ENCODE assay signal across 30 cellular contexts in the genomic region with DNA sequence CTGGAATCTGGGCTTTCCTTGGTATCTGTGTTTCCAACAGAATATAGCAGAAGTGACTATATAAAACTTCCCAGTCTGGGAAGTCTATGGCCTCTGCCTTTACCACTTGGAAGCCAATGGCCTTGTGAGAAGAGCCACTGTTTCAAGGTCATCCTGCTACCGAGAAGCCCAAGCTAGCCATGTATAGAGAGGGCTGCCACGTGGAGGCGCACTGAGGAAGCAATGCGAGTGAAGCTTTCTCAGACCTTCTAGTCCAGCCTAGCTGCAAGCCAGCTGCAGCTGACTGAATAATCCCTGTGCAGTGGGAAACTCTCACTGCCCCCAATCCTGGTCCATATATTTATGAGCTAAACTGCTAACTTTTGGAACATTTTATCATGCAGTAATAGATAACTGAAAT.
DNase-seq lines count a peak whose midpoint lies in the region; ATAC-seq, FAIRE-seq and TF ChIP-seq lines count a peak whose summit lies in the region.
"Had no signal": no experiment of that assay in that cellular context is flagged by ENCODE, and none has a peak within 500 bp of the region (broad histone marks: within the 10 kb centered on the region; RNA-seq: fewer than 3 reads in every experiment).

No MANE protein-coding gene starts in this region.

- peak; percentile 23; the same call in 1 of the 2 replicates for TF ChIP-seq RAD21 in GM12878 (IDR thresholded peaks at IDR 0.05; ENCODE audit: insufficient read depth, low read depth, low read length)

- H3K27me3 Mint-ChIP-seq in nephron progenitor cell (ENCODE audit: low read depth, poor library complexity): no peaks in the 10 kb centered on the region

- no TSS peak for BruUV-seq in GM12878 (replicated peaks; lab: Mats Ljungman, UMichigan)

- TF ChIP-seq EP300 in GM12878 (IDR thresholded peaks at IDR 0.05; ENCODE audit: borderline replicate concordance in 1 of 2, control insufficient read depth in 1 of 2, low read depth in 2 of 2, low read length in 2 of 2): no peak

- no peak overlapping the region for H3K4me2 ChIP-seq in GM12878 (ENCODE audit: control insufficient read depth, insufficient read depth)

- H3K4me3 Mint-ChIP-seq in nephron progenitor cell: no peak overlapping the region
- H3K4me3 Mint-ChIP-seq: memory B cell, neural crest cell had no signal

- no peak for FAIRE-seq in GM12878 (lab: Jason Lieb, UNC)
- FAIRE-seq: GM12891, small intestine had no signal

- no peaks in the 10 kb centered on the region for H4K20me1 ChIP-seq in GM12878 (ENCODE audit: control insufficient read depth, insufficient read depth)

- no peaks in the 10 kb centered on the region for H3K9me3 ChIP-seq in GM12878 (replicated peaks; ENCODE audit: control insufficient read depth, insufficient read depth, low read length)
- H3K9me3 ChIP-seq: Peyer's patch had no signal

- intact Hi-C loops in GM12878 (cut with micrococcal nuclease; ENCODE audit: unreplicated experiment): no loop called here

- no peak for ATAC-seq in GM12878
- ATAC-seq: activated naive CD4-positive, alpha-beta T cell treated with anti-CD3 and anti-CD28 coated beads, Interleukin-2, amount 50 U/mL, for 72 hours; HCT116; left lobe of liver had no signal

- H3K9me3 Mint-ChIP-seq in nephron progenitor cell: no peaks in the 10 kb centered on the region
- H3K9me3 Mint-ChIP-seq: activated naive CD4-positive, alpha-beta T cell treated with anti-CD3 and anti-CD28 coated beads, Interleukin-2, amount 50 U/mL, for 72 hours; neural crest cell had no signal

- in situ Hi-C loops in GM12878 (cut with MboI): no loop called here

- H3K36me3 Mint-ChIP-seq in nephron progenitor cell (ENCODE audit: low read depth): no peaks in the 10 kb centered on the region
- H3K36me3 Mint-ChIP-seq: activated naive CD4-positive, alpha-beta T cell treated with anti-CD3 and anti-CD28 coated beads, Interleukin-2, amount 50 U/mL, for 72 hours; memory B cell had no signal

- no peak overlapping the region for H3K27ac Mint-ChIP-seq in nephron progenitor cell
- H3K27ac Mint-ChIP-seq: activated naive CD4-positive, alpha-beta T cell treated with anti-CD3 and anti-CD28 coated beads, Interleukin-2, amount 50 U/mL, for 72 hours; memory B cell had no signal

- RAD21 ChIA-PET in GM12878 (lab: Charles Lee; ENCODE audit: unreplicated experiment): no interaction called here

- POLR2A ChIA-PET in GM12878 (lab: Charles Lee): no interaction called here

- H3K79me2 ChIP-seq in GM12878 (ENCODE audit: control insufficient read depth, insufficient read depth, low read length): no peaks in the 10 kb centered on the region
- H3K79me2 ChIP-seq: parathyroid adenoma had no signal

- peak; percentile 11 for DNase-seq in NCI-H748 (lab: John Stamatoyannopoulos, UW; ENCODE audit: unreplicated experiment)
- DNase-seq in NCI-H748 treated with DMSO at 0.1 percent for 48 hours (lab: John Stamatoyannopoulos, UW): no peak
- DNase-seq in HuH-7 (ENCODE audit: low spot score): peak; percentile 2
- no peak for DNase-seq in GM12878 (ENCODE audit: low read depth, low spot score)
- DNase-seq in nephron progenitor cell: peak; percentile 4
- DNase-seq in germinal center (ENCODE audit: low spot score): no peak
- no peak for DNase-seq in NOMO-1 treated with dmso at 0.1 percent for 144 hours (lab: John Stamatoyannopoulos, UW; ENCODE audit: unreplicated experiment)
- DNase-seq in central memory CD4-positive, alpha-beta T cell: no peak
- DNase-seq: activated CD4-positive, alpha-beta T cell treated with anti-CD3 and anti-CD28 coated beads for 48 hours; activated CD8-positive, alpha-beta memory T cell treated with anti-CD3 and anti-CD28 coated beads for 24 hours; amygdala; Calu3; effector CD4-positive, alpha-beta T cell; Kasumi-1; NCI-H146; NCI-H446 treated with DMSO at 0.1 percent for 48 hours; Peyer's patch; SHP77 treated with DMSO at 0.1 percent for 48 hours; small intestine; stimulated activated naive CD4-positive, alpha-beta T cell; SW 1271; T1000 had no signal

- H3K4me1 Mint-ChIP-seq in nephron progenitor cell: no peaks in the 10 kb centered on the region
- H3K4me1 Mint-ChIP-seq: memory B cell had no signal

- no peak for TF ChIP-seq POLR2A in GM12878 (IDR thresholded peaks at IDR 0.05; ENCODE audit: low read depth, low read length)

- SMC1A ChIA-PET in GM12878 (lab: Charles Lee; ENCODE audit: uncharacterized antibody, unreplicated experiment): interaction anchor here (1.2 to 2.4 kb wide), 6 partner anchors 12 to 225 kb away, joined by 3 to 8 read pairs (median 4); no protein-coding TSS in a partner anchor

- no peaks in the 10 kb centered on the region for H3K27me3 ChIP-seq in GM12878 (replicated peaks in 1 of 2; ENCODE audit: control insufficient read depth in 2 of 2, insufficient read depth in 2 of 2, low read length in 1 of 2)
- H3K27me3 ChIP-seq: Peyer's patch had no signal

- no peak overlapping the region for H3K9ac ChIP-seq in GM12878 (ENCODE audit: control insufficient read depth, insufficient read depth, low read length)
- H3K9ac ChIP-seq: parathyroid adenoma had no signal

- 49% methylated on average over 4 of the region's 4 CpGs for WGBS in GM12878 (ENCODE audit: insufficient coverage, insufficient replicate concordance, low lambda C conversion rate, missing lambda C conversion rate)

- no peak overlapping the region for H3K4me3 ChIP-seq in GM12878
- H3K4me3 ChIP-seq: Peyer's patch had no signal

- TF ChIP-seq CTCF in GM12878 (IDR thresholded peaks at IDR 0.05 in 2 of 3, conservative IDR thresholded peaks at IDR 0.05 in 1 of 3; ENCODE audit: control insufficient read depth in 2 of 3, extremely low read depth in 1 of 3, insufficient read depth in 1 of 3, low read depth in 3 of 3, low read length in 3 of 3): no peak; a peak in 1 of 6 replicates
- no peak for TF ChIP-seq CTCF in nephron progenitor cell (IDR thresholded peaks at IDR 0.05)

- H3K27ac ChIP-seq in GM12878 (ENCODE audit: control insufficient read depth, insufficient read depth): no peak overlapping the region
- H3K27ac ChIP-seq: parathyroid adenoma, Peyer's patch, VCaP had no signal

- no peak overlapping the region for H2AFZ ChIP-seq in GM12878 (ENCODE audit: control insufficient read depth, low read depth, low read length)
- H2AFZ ChIP-seq: parathyroid adenoma had no signal

- H3K36me3 ChIP-seq in GM12878 (ENCODE audit: control insufficient read depth in 2 of 2, insufficient read depth in 2 of 2, low read length in 1 of 2): no peaks in the 10 kb centered on the region
- H3K36me3 ChIP-seq: Peyer's patch had no signal

- H3K4me1 ChIP-seq in GM12878 (ENCODE audit: control insufficient read depth, insufficient read depth, low read length): no peaks in the 10 kb centered on the region
- H3K4me1 ChIP-seq: parathyroid adenoma, Peyer's patch had no signal

- CTCF ChIA-PET in GM12878 (lab: Yijun Ruan, JAX): no interaction called here

TF ChIP-seq in GM12878, 131 proteins besides CTCF, POLR2A, EP300 and RAD21:
- TF ChIP-seq, protein P1, sequence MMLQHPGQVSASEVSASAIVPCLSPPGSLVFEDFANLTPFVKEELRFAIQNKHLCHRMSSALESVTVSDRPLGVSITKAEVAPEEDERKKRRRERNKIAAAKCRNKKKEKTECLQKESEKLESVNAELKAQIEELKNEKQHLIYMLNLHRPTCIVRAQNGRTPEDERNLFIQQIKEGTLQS (IDR thresholded peaks at IDR 0.05; ENCODE audit: borderline replicate concordance, extremely low read depth, low read depth, low read length): no peak
- TF ChIP-seq, protein P2, sequence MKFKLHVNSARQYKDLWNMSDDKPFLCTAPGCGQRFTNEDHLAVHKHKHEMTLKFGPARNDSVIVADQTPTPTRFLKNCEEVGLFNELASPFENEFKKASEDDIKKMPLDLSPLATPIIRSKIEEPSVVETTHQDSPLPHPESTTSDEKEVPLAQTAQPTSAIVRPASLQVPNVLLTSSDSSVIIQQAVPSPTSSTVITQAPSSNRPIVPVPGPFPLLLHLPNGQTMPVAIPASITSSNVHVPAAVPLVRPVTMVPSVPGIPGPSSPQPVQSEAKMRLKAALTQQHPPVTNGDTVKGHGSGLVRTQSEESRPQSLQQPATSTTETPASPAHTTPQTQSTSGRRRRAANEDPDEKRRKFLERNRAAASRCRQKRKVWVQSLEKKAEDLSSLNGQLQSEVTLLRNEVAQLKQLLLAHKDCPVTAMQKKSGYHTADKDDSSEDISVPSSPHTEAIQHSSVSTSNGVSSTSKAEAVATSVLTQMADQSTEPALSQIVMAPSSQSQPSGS (IDR thresholded peaks at IDR 0.05; ENCODE audit: low read length): no peak
- TF ChIP-seq ESRRA (IDR thresholded peaks at IDR 0.05; ENCODE audit: low read length): no peak

Comparison
In these comparisons a context has a peak if more than half of its experiments do, and no peak if none do; other contexts are left out.
1. DNase-seq: peak in NCI-H748 (single experiment), HuH-7 (single experiment) and nephron progenitor cell (single experiment); none in NCI-H748 treated with DMSO at 0.1 percent for 48 hours (single experiment), GM12878 (single experiment), germinal center (single experiment), NOMO-1 treated with dmso at 0.1 percent for 144 hours (single experiment) and central memory CD4-positive, alpha-beta T cell (single experiment).